13 cellular contexts compared by ENCODE assay signal in the genomic region with DNA sequence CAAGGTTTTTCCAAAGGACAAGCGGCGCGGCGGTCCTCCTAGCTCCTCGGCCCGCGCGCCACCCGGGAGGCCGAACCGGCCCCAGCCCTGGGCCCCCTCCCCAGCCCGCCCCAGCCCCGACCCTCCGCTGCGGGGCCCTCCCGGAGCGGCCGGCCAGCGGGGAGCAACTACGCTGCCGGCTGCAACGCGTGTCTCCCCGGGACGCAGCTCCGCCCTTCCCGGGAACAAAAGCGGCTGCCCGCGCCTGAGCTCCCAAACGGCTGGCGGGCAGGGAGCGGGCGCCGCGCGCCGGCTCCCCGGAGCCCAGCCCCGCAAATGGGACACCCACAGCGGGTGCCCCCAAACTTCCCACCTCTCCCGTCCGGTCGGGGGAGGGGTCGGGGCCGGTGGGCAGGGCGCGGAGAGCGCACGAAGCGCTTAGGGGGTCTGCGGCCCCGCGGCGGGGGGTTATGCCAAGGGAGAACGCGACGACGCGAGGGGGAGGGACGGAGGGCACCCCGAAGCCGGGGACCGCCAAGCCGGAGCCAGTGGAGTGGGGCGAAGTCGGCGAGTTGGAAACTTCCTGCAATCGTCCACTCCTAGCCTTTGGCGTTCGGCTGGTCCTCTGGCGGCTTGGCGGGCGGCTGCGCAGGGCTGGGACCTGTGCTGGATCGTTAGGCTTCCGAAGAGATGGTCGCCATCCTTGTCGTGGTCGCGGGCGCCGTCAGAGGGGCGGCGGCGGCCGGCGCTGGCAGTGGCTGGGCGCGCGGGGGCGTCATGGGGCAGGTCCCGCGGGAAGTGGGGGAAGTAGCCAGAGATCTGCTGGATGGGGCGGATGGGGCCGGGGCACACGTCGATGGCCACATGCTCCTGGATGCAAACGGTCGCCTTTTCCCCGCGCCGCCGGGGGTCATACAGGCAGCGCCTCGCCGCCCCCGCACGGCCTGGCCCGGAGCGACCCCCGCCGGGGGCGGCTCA. TPM values are rescaled to one million over a fixed set of nuclear protein-coding genes. Genes with fewer than 3 reads are reported as not detected.
DNase-seq lines count a peak whose midpoint lies in the region; ATAC-seq, FAIRE-seq and TF ChIP-seq lines count a peak whose summit lies in the region.
"Not testable (repeated sequence)": the region's sequence is repeated elsewhere in the genome, so short reads cannot be mapped to it uniquely, and the experiment has no call there.
"Had no signal": no experiment of that assay in that cellular context is flagged by ENCODE, and none has a peak within 500 bp of the region (broad histone marks: within the 10 kb centered on the region; RNA-seq: fewer than 3 reads in every experiment).

No MANE protein-coding gene starts in this region.

- H3K4me1 ChIP-seq in RWPE2 (ENCODE audit: insufficient read depth, poor library complexity, severe bottlenecking); endothelial cell of umbilical vein (ENCODE audit: control insufficient read depth, extremely low read depth, insufficient read depth, low read length); right cardiac atrium (ENCODE audit: control insufficient read depth, insufficient read depth, low read length); mucosa of descending colon (ENCODE audit: low read depth): not testable (repeated sequence)

- not testable (repeated sequence) for H3K9me3 ChIP-seq in RWPE2 (ENCODE audit: severe bottlenecking); endothelial cell of umbilical vein (replicated peaks; ENCODE audit: control insufficient read depth, insufficient read depth, low read length); right cardiac atrium (ENCODE audit: control insufficient read depth, low read length); mucosa of descending colon

- not testable (repeated sequence) for H3K9ac ChIP-seq in endothelial cell of umbilical vein (replicated peaks; ENCODE audit: extremely low read depth, insufficient read depth, low read length)

- H3K36me3 ChIP-seq in RWPE2 (ENCODE audit: low read depth); endothelial cell of umbilical vein (ENCODE audit: control insufficient read depth in 2 of 2, extremely low read depth in 1 of 2, insufficient read depth in 2 of 2, low read length in 2 of 2); mucosa of descending colon (ENCODE audit: low read depth): not testable (repeated sequence)

- not testable (repeated sequence) for H3K4me1 Mint-ChIP-seq in activated CD8-positive, alpha-beta memory T cell treated with anti-CD3 and anti-CD28 coated beads, Interleukin-2, amount 10 ng/mL, durations not matched to agents 7 days and 5 days

- not testable (repeated sequence) for H2AFZ ChIP-seq in endothelial cell of umbilical vein (ENCODE audit: low read depth, low read length)

- not testable (repeated sequence) for H4K20me1 ChIP-seq in endothelial cell of umbilical vein (replicated peaks; ENCODE audit: control insufficient read depth, extremely low read depth, insufficient read depth, low read length)

- H3K79me2 ChIP-seq in endothelial cell of umbilical vein (ENCODE audit: control insufficient read depth, insufficient read depth, low read length): not testable (repeated sequence)

- no CpG with 5 or more reads among the region's 114 CpGs for WGBS in right cardiac atrium

- H3K36me3 Mint-ChIP-seq in activated CD8-positive, alpha-beta memory T cell treated with anti-CD3 and anti-CD28 coated beads, Interleukin-2, amount 10 ng/mL, durations not matched to agents 7 days and 5 days: not testable (repeated sequence)

- CTCF ChIA-PET in activated CD8-positive, alpha-beta memory T cell treated with anti-CD3 and anti-CD28 coated beads, Interleukin-2, amount 10 ng/mL, durations not matched to agents 7 days and 5 days (lab: Charles Lee); endothelial cell of umbilical vein (lab: Charles Lee): not testable (repeated sequence)

- POLR2A ChIA-PET in endothelial cell of umbilical vein (lab: Charles Lee): not testable (repeated sequence)

- not testable (repeated sequence) for DNase-seq in RWPE2 (ENCODE audit: low spot score); activated CD8-positive, alpha-beta memory T cell treated with anti-CD3 and anti-CD28 coated beads, Interleukin-2, amount 10 ng/mL, durations not matched to agents 7 days and 5 days; endothelial cell of umbilical vein (ENCODE audit: low read depth, low spot score); right cardiac atrium; mucosa of descending colon; skeletal muscle cell (ENCODE audit: low read depth)

- BruUV-seq in endothelial cell of umbilical vein (replicated peaks; lab: Mats Ljungman, UMichigan): not testable (repeated sequence)

- dilution Hi-C loops in endothelial cell of umbilical vein (cut with MboI; ENCODE audit: extremely low pct_ligation_motif_present, low sequenced_read_pairs): not testable (repeated sequence)

- intact Hi-C loops in endothelial cell of umbilical vein (cut with micrococcal nuclease); right cardiac atrium (cut with DNase I); mucosa of descending colon (cut with DNase I, micrococcal nuclease): not testable (repeated sequence)

- H3K4me3 ChIP-seq in RWPE2 (ENCODE audit: severe bottlenecking); endothelial cell of umbilical vein (replicated peaks in 1 of 3; ENCODE audit: insufficient read depth in 1 of 3, low read depth in 1 of 3, low read length in 3 of 3); right cardiac atrium (ENCODE audit: low read length); mucosa of descending colon: not testable (repeated sequence)
- peak overlapping the region; percentile 23 for H3K4me3 ChIP-seq in skeletal muscle cell (ENCODE audit: low read depth, low read length)

- not testable (repeated sequence) for TF ChIP-seq POLR2A in endothelial cell of umbilical vein (IDR thresholded peaks at IDR 0.05; ENCODE audit: low read depth, low read length)

- H3K4me2 ChIP-seq in endothelial cell of umbilical vein (ENCODE audit: insufficient read depth, low read length): not testable (repeated sequence)

- H3K4me3 Mint-ChIP-seq in activated CD8-positive, alpha-beta memory T cell treated with anti-CD3 and anti-CD28 coated beads, Interleukin-2, amount 10 ng/mL, durations not matched to agents 7 days and 5 days: not testable (repeated sequence)

- H3K9me3 Mint-ChIP-seq in activated CD8-positive, alpha-beta memory T cell treated with anti-CD3 and anti-CD28 coated beads, Interleukin-2, amount 10 ng/mL, durations not matched to agents 7 days and 5 days (ENCODE audit: low read depth): not testable (repeated sequence)

- peak; percentile 89 for FAIRE-seq in endothelial cell of umbilical vein (lab: Jason Lieb, UNC)

- H3K27me3 Mint-ChIP-seq in activated CD8-positive, alpha-beta memory T cell treated with anti-CD3 and anti-CD28 coated beads, Interleukin-2, amount 10 ng/mL, durations not matched to agents 7 days and 5 days: not testable (repeated sequence)

- not testable (repeated sequence) for H3K27me3 ChIP-seq in RWPE2 (ENCODE audit: insufficient read depth, poor library complexity, severe bottlenecking); endothelial cell of umbilical vein (ENCODE audit: control insufficient read depth in 2 of 2, insufficient read depth in 2 of 2, low read length in 2 of 2); right cardiac atrium (ENCODE audit: control insufficient read depth, insufficient read depth)

- peak; percentile 23 for ATAC-seq in GM21529 (IDR thresholded peaks at IDR 0.05; ENCODE audit: unreplicated experiment)
- peak; percentile 51 for ATAC-seq in RWPE2 (ENCODE audit: low read depth)
- ATAC-seq in activated CD8-positive, alpha-beta memory T cell treated with anti-CD3 and anti-CD28 coated beads, Interleukin-2, amount 10 ng/mL, durations not matched to agents 7 days and 5 days: peak; percentile 54
- ATAC-seq in right cardiac atrium: peak; percentile 56 to 60
- ATAC-seq in mucosa of descending colon: peak; percentile 75

- not testable (repeated sequence) for TF ChIP-seq CTCF in RWPE2 (IDR thresholded peaks at IDR 0.05; ENCODE audit: poor library complexity, severe bottlenecking); endothelial cell of umbilical vein (IDR thresholded peaks at IDR 0.05; ENCODE audit: extremely low read depth in 1 of 2, insufficient read depth in 1 of 2, low read depth in 1 of 2, low read length in 2 of 2); mucosa of descending colon (IDR thresholded peaks at IDR 0.05)

- H3K27ac Mint-ChIP-seq in activated CD8-positive, alpha-beta memory T cell treated with anti-CD3 and anti-CD28 coated beads, Interleukin-2, amount 10 ng/mL, durations not matched to agents 7 days and 5 days: not testable (repeated sequence)

- H3K27ac ChIP-seq in RWPE2 (ENCODE audit: poor library complexity, severe bottlenecking); endothelial cell of umbilical vein (ENCODE audit: insufficient read depth, low read depth, low read length); right cardiac atrium (ENCODE audit: low read length): not testable (repeated sequence)

- H3K9me1 ChIP-seq in endothelial cell of umbilical vein (replicated peaks; ENCODE audit: control insufficient read depth, extremely low read depth, insufficient read depth, low read length): not testable (repeated sequence)

RNA-seq across cellular contexts. Expression of a gene that starts 29.7 kb away (rescaled TPM):
- total RNA-seq in activated CD8-positive, alpha-beta memory T cell treated with anti-CD3 and anti-CD28 coated beads, Interleukin-2, amount 10 ng/mL, durations not matched to agents 7 days and 5 days: not detected
- total RNA-seq in endothelial cell of umbilical vein (0.29 TPM in 1 of 2 replicates, not detected in the other), right cardiac atrium (10 to 100 TPM in 1 of 4 donors, 1 to 10 TPM in 3; 2.3 to 11.3 (median 4.3) TPM), mucosa of descending colon (100 to 1,000 TPM; 177 to 725 (median 673) TPM)
- polyA plus RNA-seq in endothelial cell of umbilical vein (0.10 and 0.17 TPM in 2 replicates), right cardiac atrium (17.6 TPM)
- polyA plus RNA-seq in endothelial cell of umbilical vein (2011; cell fraction: cytosol; rRNA removed): 0.14 and 0.17 TPM in 2 replicates
- polyA plus RNA-seq in endothelial cell of umbilical vein (2011; cell fraction: nucleus; rRNA removed): 0.36 and 0.66 TPM in 2 replicates
- not detected in 2 replicates for polyA plus RNA-seq in endothelial cell of umbilical vein (2012)
- polyA minus RNA-seq in endothelial cell of umbilical vein: 0.41 TPM in 1 of 2 replicates, not detected in the other
- polyA minus RNA-seq in endothelial cell of umbilical vein (2011; cell fraction: cytosol; rRNA and poly(A)+ RNA removed): not detected
- not detected in 2 replicates for polyA minus RNA-seq in endothelial cell of umbilical vein (2011; cell fraction: nucleus; rRNA and poly(A)+ RNA removed)
- total RNA-seq: activated naive CD4-positive, alpha-beta T cell treated with anti-CD3 and anti-CD28 coated beads for 36 hours; activated T-helper 1 cell treated with anti-CD3 and anti-CD28 coated beads, Interleukin-12 subunit alpha, Interleukin-12 subunit beta, Interleukin-2, Interleukin-4 antibody, amounts not matched to agents 30 ng/mL and 10 ng/mL and 1 ng/mL, durations not matched to agents 14 hours and 24 hours and 36 hours; H4; myocyte; SJCRH30 had no signal
- polyA plus RNA-seq: BJ had no signal

RNA-seq across cellular contexts. Expression of a gene that starts 41.4 kb away (rescaled TPM):
- total RNA-seq in activated CD8-positive, alpha-beta memory T cell treated with anti-CD3 and anti-CD28 coated beads, Interleukin-2, amount 10 ng/mL, durations not matched to agents 7 days and 5 days: 10 to 100 TPM; 23.1 to 23.6 TPM
- total RNA-seq in endothelial cell of umbilical vein: 16.7 and 17.4 TPM in 2 replicates
- polyA plus RNA-seq in endothelial cell of umbilical vein: 18.6 and 20.2 TPM in 2 replicates
- 11.7 and 13.6 TPM in 2 replicates for polyA plus RNA-seq in endothelial cell of umbilical vein (2011; cell fraction: cytosol; rRNA removed)
- 61.2 and 67.3 TPM in 2 replicates for polyA plus RNA-seq in endothelial cell of umbilical vein (2011; cell fraction: nucleus; rRNA removed)
- polyA plus RNA-seq in endothelial cell of umbilical vein (2012): 10.9 and 11.6 TPM in 2 replicates
- polyA minus RNA-seq in endothelial cell of umbilical vein: 21.0 and 26.5 TPM in 2 replicates
- polyA minus RNA-seq in endothelial cell of umbilical vein (2011; cell fraction: cytosol; rRNA and poly(A)+ RNA removed): 13.0 TPM
- 25.1 and 27.9 TPM in 2 replicates for polyA minus RNA-seq in endothelial cell of umbilical vein (2011; cell fraction: nucleus; rRNA and poly(A)+ RNA removed)
- 10 to 100 TPM; 11.6 to 14.9 (median 13.5) TPM for total RNA-seq in right cardiac atrium
- polyA plus RNA-seq in right cardiac atrium: 7.4 TPM
- 10 to 100 TPM in 2 of 3 donors, 1 to 10 TPM in 1; 8.7 to 23.2 (median 13.1) TPM for total RNA-seq in mucosa of descending colon

Comparison
In these comparisons a context has a peak if more than half of its experiments do, and no peak if none do; other contexts are left out.
1. ATAC-seq: peak in every context shown above with its lines; median percentile 75 in mucosa of descending colon; 58 in right cardiac atrium; 54 in activated CD8-positive, alpha-beta memory T cell treated with anti-CD3 and anti-CD28 coated beads, Interleukin-2, amount 10 ng/mL, durations not matched to agents 7 days and 5 days; 51 in RWPE2; 23 in GM21529.
2. RNA of a gene that starts 29.7 kb away (total RNA-seq): 177 to 725 TPM in mucosa of descending colon; 2.3 to 11.3 TPM in right cardiac atrium, 0.29 TPM in endothelial cell of umbilical vein and not detected in activated CD8-positive, alpha-beta memory T cell treated with anti-CD3 and anti-CD28 coated beads, Interleukin-2, amount 10 ng/mL, durations not matched to agents 7 days and 5 days; every median in the first group is over 10 times any median in the second.